ENCODE assay signal across 8 cellular contexts in the genomic region with DNA sequence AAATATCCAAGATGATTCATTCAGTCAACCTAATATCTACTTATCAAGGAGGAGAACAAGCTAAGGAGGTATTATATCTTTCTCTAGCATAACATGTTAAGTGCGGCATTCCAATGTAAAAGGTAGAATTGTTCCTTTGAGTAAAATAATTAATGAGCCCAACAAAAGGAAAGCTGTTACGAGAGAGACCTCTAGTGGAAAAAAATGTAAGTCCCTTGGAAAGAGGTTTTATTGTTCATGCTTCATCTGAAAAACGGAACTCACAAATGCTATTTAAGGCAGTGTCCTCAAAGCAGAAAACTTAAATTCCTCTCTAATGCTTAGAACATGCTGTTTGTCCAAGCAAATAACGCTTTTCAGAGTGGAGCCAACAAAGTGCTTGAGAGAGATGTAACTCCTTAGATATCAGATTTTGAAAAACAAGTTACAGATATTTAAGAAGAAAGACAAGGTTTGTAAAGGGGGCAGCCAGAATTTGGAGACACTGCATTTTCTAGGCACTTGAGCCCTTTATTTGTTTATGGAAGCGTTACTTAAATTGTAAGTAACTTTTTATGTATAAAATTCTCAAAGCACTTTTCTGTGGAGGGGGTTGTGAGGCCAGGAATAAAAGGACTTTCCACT.
A peak's percentile ranks its signal among the peaks of the same experiment; 100 is the strongest.
DNase-seq lines count a peak whose midpoint lies in the region; ATAC-seq and TF ChIP-seq lines count a peak whose summit lies in the region.

No MANE protein-coding gene starts in this region.

- no peaks in the 10 kb centered on the region for H3K9me3 ChIP-seq in neural cell (ENCODE audit: low read length)
- no peaks in the 10 kb centered on the region for H3K9me3 ChIP-seq in suprapubic skin

- no peak overlapping the region for H3K4me3 Mint-ChIP-seq in activated CD8-positive, alpha-beta T cell treated with anti-CD3 and anti-CD28 coated beads for 36 hours
- H3K4me3 Mint-ChIP-seq in activated CD8-positive, alpha-beta T cell treated with anti-CD3 and anti-CD28 coated beads, Interleukin-2, amount 10 ng/mL, durations not matched to agents 7 days and 5 days, result no peak overlapping the region

- no peaks in the 10 kb centered on the region for H3K9me2 ChIP-seq in neural cell (ENCODE audit: insufficient read depth, low read length)

- no peaks in the 10 kb centered on the region for H3K4me1 ChIP-seq in suprapubic skin

- H3K9ac ChIP-seq in neural cell (ENCODE audit: low read length), result no peak overlapping the region

- H3K4me2 ChIP-seq in neural cell (ENCODE audit: low read length), result no peak overlapping the region

- intact Hi-C loops in activated CD8-positive, alpha-beta T cell treated with anti-CD3 and anti-CD28 coated beads for 36 hours (cut with micrococcal nuclease), result no loop called here

- no peak for DNase-seq in activated CD8-positive, alpha-beta T cell treated with anti-CD3 and anti-CD28 coated beads for 36 hours
- DNase-seq in activated CD8-positive, alpha-beta T cell treated with anti-CD3 and anti-CD28 coated beads, Interleukin-2, amount 10 ng/mL, durations not matched to agents 7 days and 5 days, result no peak
- DNase-seq in NCI-H82 treated with DMSO at 0.1 percent for 48 hours (lab: John Stamatoyannopoulos, UW; ENCODE audit: unreplicated experiment) (peak; percentile 19), coronary artery (ENCODE audit: low spot score) (no peak), suprapubic skin (ENCODE audit: low spot score in 2 of 2) (no peak)
- no peak for DNase-seq in activated naive CD4-positive, alpha-beta T cell treated with anti-CD3 and anti-CD28 coated beads, Interleukin-2, amount 50 U/mL, for 72 hours (ENCODE audit: low spot score in 2 of 2)

- TF ChIP-seq EP300 in neural cell (conservative IDR thresholded peaks at IDR 0.05; ENCODE audit: poor library complexity, severe bottlenecking) (no peak), suprapubic skin (IDR thresholded peaks at IDR 0.05) (no peak)

- WGBS in suprapubic skin, result 1% methylated on average over 5 of the region's 5 CpGs

- peaks cover 3% of the 10 kb centered on the region for H3K27me3 Mint-ChIP-seq in activated CD8-positive, alpha-beta T cell treated with anti-CD3 and anti-CD28 coated beads for 36 hours
- H3K27me3 Mint-ChIP-seq in activated CD8-positive, alpha-beta T cell treated with anti-CD3 and anti-CD28 coated beads, Interleukin-2, amount 10 ng/mL, durations not matched to agents 7 days and 5 days (ENCODE audit: low read depth), result peaks cover 3% of the 10 kb centered on the region

- CTCF ChIA-PET in activated CD8-positive, alpha-beta T cell treated with anti-CD3 and anti-CD28 coated beads for 36 hours (lab: Charles Lee), result no interaction called here
- CTCF ChIA-PET in activated CD8-positive, alpha-beta T cell treated with anti-CD3 and anti-CD28 coated beads, Interleukin-2, amount 10 ng/mL, durations not matched to agents 7 days and 5 days (lab: Charles Lee), result no interaction called here

- no peaks in the 10 kb centered on the region for H3K4me1 Mint-ChIP-seq in activated CD8-positive, alpha-beta T cell treated with anti-CD3 and anti-CD28 coated beads for 36 hours (ENCODE audit: low read depth)
- no peaks in the 10 kb centered on the region for H3K4me1 Mint-ChIP-seq in activated CD8-positive, alpha-beta T cell treated with anti-CD3 and anti-CD28 coated beads, Interleukin-2, amount 10 ng/mL, durations not matched to agents 7 days and 5 days (ENCODE audit: low read depth)

- no peaks in the 10 kb centered on the region for H3K79me2 ChIP-seq in neural cell (replicated peaks; ENCODE audit: insufficient read depth, low read length)

- H3K27ac Mint-ChIP-seq in activated CD8-positive, alpha-beta T cell treated with anti-CD3 and anti-CD28 coated beads for 36 hours, result no peak overlapping the region
- H3K27ac Mint-ChIP-seq in activated CD8-positive, alpha-beta T cell treated with anti-CD3 and anti-CD28 coated beads, Interleukin-2, amount 10 ng/mL, durations not matched to agents 7 days and 5 days, result no peak overlapping the region
- no peak overlapping the region for H3K27ac Mint-ChIP-seq in activated naive CD4-positive, alpha-beta T cell treated with anti-CD3 and anti-CD28 coated beads, Interleukin-2, amount 50 U/mL, for 72 hours

- H2AFZ ChIP-seq in neural cell (ENCODE audit: low read depth, low read length), result no peak overlapping the region

- peak; percentile 92 for TF ChIP-seq RAD21 in neural cell (conservative IDR thresholded peaks at IDR 0.05)

- no peaks in the 10 kb centered on the region for H4K20me1 ChIP-seq in neural cell (ENCODE audit: insufficient read depth)

- H3K36me3 ChIP-seq in neural cell (ENCODE audit: insufficient read depth, low read length) (no peaks in the 10 kb centered on the region), suprapubic skin (no peaks in the 10 kb centered on the region)

- no peak overlapping the region for H3K4me3 ChIP-seq in coronary artery
- no peak overlapping the region for H3K4me3 ChIP-seq in neural cell (ENCODE audit: low read length)
- H3K4me3 ChIP-seq in suprapubic skin, result no peak overlapping the region

- no peaks in the 10 kb centered on the region for H3K9me3 Mint-ChIP-seq in activated CD8-positive, alpha-beta T cell treated with anti-CD3 and anti-CD28 coated beads for 36 hours
- no peaks in the 10 kb centered on the region for H3K9me3 Mint-ChIP-seq in activated CD8-positive, alpha-beta T cell treated with anti-CD3 and anti-CD28 coated beads, Interleukin-2, amount 10 ng/mL, durations not matched to agents 7 days and 5 days (ENCODE audit: insufficient read depth)
- no peaks in the 10 kb centered on the region for H3K9me3 Mint-ChIP-seq in activated naive CD4-positive, alpha-beta T cell treated with anti-CD3 and anti-CD28 coated beads, Interleukin-2, amount 50 U/mL, for 72 hours

- ATAC-seq in activated CD8-positive, alpha-beta T cell treated with anti-CD3 and anti-CD28 coated beads for 36 hours, result no peak
- ATAC-seq in activated CD8-positive, alpha-beta T cell treated with anti-CD3 and anti-CD28 coated beads, Interleukin-2, amount 10 ng/mL, durations not matched to agents 7 days and 5 days, result no peak
- ATAC-seq in HG03060 (IDR thresholded peaks at IDR 0.05; ENCODE audit: low read depth, unreplicated experiment), result peak; percentile 75
- no peak for ATAC-seq in activated naive CD4-positive, alpha-beta T cell treated with anti-CD3 and anti-CD28 coated beads, Interleukin-2, amount 50 U/mL, for 72 hours

- TF ChIP-seq CTCF in activated CD8-positive, alpha-beta T cell treated with anti-CD3 and anti-CD28 coated beads for 36 hours (IDR thresholded peaks at IDR 0.05), result peak; percentile 57
- TF ChIP-seq CTCF in coronary artery (IDR thresholded peaks at IDR 0.05) (peak; percentile 29), neural cell (IDR thresholded peaks at IDR 0.05; ENCODE audit: poor library complexity, severe bottlenecking) (peak; percentile 88), suprapubic skin (IDR thresholded peaks at IDR 0.05) (peak in 1 of 2 donors; percentile 30)

- POLR2A ChIA-PET in activated CD8-positive, alpha-beta T cell treated with anti-CD3 and anti-CD28 coated beads for 36 hours (lab: Charles Lee), result no interaction called here
- POLR2A ChIA-PET in activated CD8-positive, alpha-beta T cell treated with anti-CD3 and anti-CD28 coated beads, Interleukin-2, amount 10 ng/mL, durations not matched to agents 7 days and 5 days (lab: Charles Lee), result no interaction called here

- no peak for TF ChIP-seq POLR2A in suprapubic skin (IDR thresholded peaks at IDR 0.05)

- H3K36me3 Mint-ChIP-seq in activated CD8-positive, alpha-beta T cell treated with anti-CD3 and anti-CD28 coated beads for 36 hours (ENCODE audit: low read depth), result no peaks in the 10 kb centered on the region
- no peaks in the 10 kb centered on the region for H3K36me3 Mint-ChIP-seq in activated CD8-positive, alpha-beta T cell treated with anti-CD3 and anti-CD28 coated beads, Interleukin-2, amount 10 ng/mL, durations not matched to agents 7 days and 5 days (ENCODE audit: low read depth)
- H3K36me3 Mint-ChIP-seq in activated naive CD4-positive, alpha-beta T cell treated with anti-CD3 and anti-CD28 coated beads, Interleukin-2, amount 50 U/mL, for 72 hours, result no peaks in the 10 kb centered on the region

- H3K27ac ChIP-seq in coronary artery (no peak overlapping the region), neural cell (ENCODE audit: low read length) (no peak overlapping the region), suprapubic skin (no peak overlapping the region)

- H3K27me3 ChIP-seq in neural cell (ENCODE audit: insufficient read depth, low read depth, low read length), result no peaks in the 10 kb centered on the region
- no peaks in the 10 kb centered on the region for H3K27me3 ChIP-seq in suprapubic skin

- no peaks in the 10 kb centered on the region for H3F3A ChIP-seq in neural cell (ENCODE audit: insufficient read depth, low read length, poor library complexity, severe bottlenecking)

TF ChIP-seq in neural cell, 6 proteins besides CTCF, POLR2A, EP300 and RAD21:
- no peak for TF ChIP-seq EZH2 (IDR thresholded peaks at IDR 0.05; ENCODE audit: borderline replicate concordance, insufficient read depth, low read length, poor library complexity, severe bottlenecking)
- peak; percentile 83 for TF ChIP-seq SMC3 (conservative IDR thresholded peaks at IDR 0.05; ENCODE audit: poor library complexity)
